9 cellular contexts compared by ENCODE assay signal in the genomic region with DNA sequence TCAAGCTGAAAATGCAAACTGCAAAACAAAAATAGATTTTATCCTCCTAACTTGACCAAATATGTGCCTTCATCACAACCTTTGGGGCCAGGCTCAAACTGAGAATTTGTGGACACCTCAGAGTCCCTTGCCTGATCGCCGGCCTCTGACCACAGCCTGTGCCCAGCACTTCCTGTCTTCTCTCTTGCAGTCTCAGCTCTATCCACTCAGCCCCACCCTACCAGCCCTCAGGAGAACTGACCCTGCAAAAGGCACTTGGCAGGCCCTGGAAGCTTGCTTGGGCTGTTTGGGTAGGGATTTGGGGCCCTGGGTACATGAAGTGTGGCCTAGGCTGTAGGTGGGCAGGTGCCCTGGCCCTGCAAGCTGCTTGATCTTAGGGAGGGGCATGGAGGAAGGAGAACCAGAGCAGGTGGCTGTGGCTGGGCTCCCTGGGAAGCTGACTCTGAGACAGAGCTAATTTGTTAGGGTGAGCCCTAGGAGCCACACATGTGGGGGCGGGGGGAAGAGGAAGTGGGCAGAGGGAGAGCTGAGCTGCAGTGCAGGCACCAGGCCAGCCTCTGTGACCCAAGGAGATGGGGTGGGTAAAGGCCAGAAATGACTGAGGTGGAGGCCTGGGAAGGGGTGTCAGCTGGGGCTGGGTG. TPM values are rescaled to one million over a fixed set of nuclear protein-coding genes. Genes with fewer than 3 reads are reported as not detected.
A peak's percentile ranks its signal among the peaks of the same experiment; 100 is the strongest.
DNase-seq lines count a peak whose midpoint lies in the region; ATAC-seq and TF ChIP-seq lines count a peak whose summit lies in the region.
"Had no signal": no experiment of that assay in that cellular context is flagged by ENCODE, and none has a peak within 500 bp of the region (broad histone marks: within the 10 kb centered on the region; RNA-seq: fewer than 3 reads in every experiment).

No MANE protein-coding gene starts in this region.

- H3K36me3 ChIP-seq in H7 (replicated peaks; ENCODE audit: control insufficient read depth, insufficient read depth, low read length), result no peaks in the 10 kb centered on the region

- no peak overlapping the region for H3K4me3 ChIP-seq in H7 (ENCODE audit: insufficient read depth, low read depth, low read length)

- DNase-seq in GM20000 (ENCODE audit: low spot score) (peak; percentile 49), RPMI8226 (peak; percentile 93), Right ventricle myocardium inferior (ENCODE audit: missing footprints) (peak; percentile 88), DMS79 (lab: John Stamatoyannopoulos, UW) (no peak), H7 (no peak)
- peak; percentile 52 for DNase-seq in stimulated activated CD8-positive, alpha-beta memory T cell treated with anti-CD3 and anti-CD28 coated beads, Interleukin-4, amount 100 ng/mL, for 48 hours
- DNase-seq in central memory CD4-positive, alpha-beta T cell, result no peak

- ATAC-seq in Right ventricle myocardium inferior (peak; percentile 65), HG03139 (IDR thresholded peaks at IDR 0.05; ENCODE audit: unreplicated experiment) (no peak)

- peaks cover 14% of the 10 kb centered on the region; the same call in 1 of the 2 replicates for H3K27me3 ChIP-seq in H7 (ENCODE audit: control insufficient read depth, insufficient read depth, low read length)

- TF ChIP-seq CTCF in GM20000 (IDR thresholded peaks at IDR 0.05; ENCODE audit: extremely low read depth, missing control alignments), result no peak

- intact Hi-C loops in Right ventricle myocardium inferior (cut with DNase I), result loop anchor here (5.0 to 10.0 kb wide), 3 partner anchors 170 to 620 kb away; partner anchors contain the start of gene TMEM42

RNA-seq across cellular contexts. Expression of gene CLEC3B, which starts 8.6 kb away (rescaled TPM):
- 70.8 TPM for total RNA-seq in Right ventricle myocardium inferior
- not detected in 2 replicates for total RNA-seq in H7 (2014; rRNA removed; shearing (Covaris generic))
- total RNA-seq: bronchial epithelial cell had no signal

RNA-seq across cellular contexts. Expression of gene EXOSC7, which starts 58.7 kb away (rescaled TPM):
- 23.1 TPM for total RNA-seq in Right ventricle myocardium inferior
- total RNA-seq in H7 (2014; rRNA removed; shearing (Covaris generic)), result 83.4 and 96.3 TPM in 2 replicates

RNA-seq across cellular contexts. Expression of gene ZDHHC3, which starts 58.8 kb away (rescaled TPM):
- 35.8 TPM for total RNA-seq in Right ventricle myocardium inferior
- 55.6 and 58.2 TPM in 2 replicates for total RNA-seq in H7 (2014; rRNA removed; shearing (Covaris generic))

Comparison
In these comparisons a context has a peak if more than half of its experiments do, and no peak if none do; other contexts are left out.
1. DNase-seq: peak in GM20000 (single experiment), RPMI8226 (single experiment), Right ventricle myocardium inferior (single experiment) and stimulated activated CD8-positive, alpha-beta memory T cell treated with anti-CD3 and anti-CD28 coated beads, Interleukin-4, amount 100 ng/mL, for 48 hours (single experiment); none in central memory CD4-positive, alpha-beta T cell (single experiment), DMS79 (single experiment) and H7 (single experiment).
2. RNA of gene CLEC3B, which starts 8.6 kb away (total RNA-seq): 70.8 TPM in Right ventricle myocardium inferior (single experiment); not detected in H7; every median in the first group is over 10 times any median in the second.